ENCODE assay signal across 8 cellular contexts in genomic region chr9:92716557-92716956, GRCh38. TPM values are rescaled to one million over a fixed set of nuclear protein-coding genes. Genes with fewer than 3 reads are reported as not detected.
DNase-seq lines count a peak whose midpoint lies in the region; ATAC-seq and TF ChIP-seq lines count a peak whose summit lies in the region.

No MANE protein-coding gene starts in this region.

- intact Hi-C loops in mucosa of descending colon (cut with DNase I, micrococcal nuclease), result loop anchor here (5.0 kb wide), 1 partner anchor 76 kb away; no protein-coding TSS in a partner anchor

- no peaks in the 10 kb centered on the region for H3K9me3 ChIP-seq in mucosa of descending colon

- H3K4me3 ChIP-seq in NB4 (ENCODE audit: low read depth, low read length) (no peak overlapping the region), mucosa of descending colon (no peak overlapping the region)

- H3K36me3 ChIP-seq in mucosa of descending colon (ENCODE audit: low read depth), result peaks cover 11% of the 10 kb centered on the region

- peak; percentile 71 for ATAC-seq in mucosa of descending colon

- peaks cover 9% of the 10 kb centered on the region for H3K4me1 ChIP-seq in mucosa of descending colon (ENCODE audit: low read depth)

- TF ChIP-seq POLR2A in NB4 (IDR thresholded peaks at IDR 0.05; ENCODE audit: extremely low read depth, insufficient read length), result no peak

- DNase-seq in SHP77 (lab: John Stamatoyannopoulos, UW) (peak; percentile 37 to 40), SHP77 treated with DMSO at 0.1 percent for 48 hours (lab: John Stamatoyannopoulos, UW) (no peak), NB4 (ENCODE audit: low read depth) (peak; percentile 55), mucosa of descending colon (peak; percentile 63 to 83 (median 82)), amniotic stem cell (lab: John Stamatoyannopoulos, UW) (no peak)
- DNase-seq in activated CD4-positive, alpha-beta T cell treated with anti-CD3 and anti-CD28 coated beads, Interleukin-2, amount 50 U/mL, for 1 hour, result peak; percentile 87
- peak; percentile 77 for DNase-seq in effector CD4-positive, alpha-beta T cell
- DNase-seq in stimulated activated CD8-positive, alpha-beta memory T cell treated with anti-CD3 and anti-CD28 coated beads, Interleukin-7, amount 100 ng/mL, for 24 hours (ENCODE audit: low read depth), result peak; percentile 87

- TF ChIP-seq CTCF in NB4 (IDR thresholded peaks at IDR 0.05; ENCODE audit: low read depth, low read length), result peak; percentile 83
- TF ChIP-seq CTCF in mucosa of descending colon (IDR thresholded peaks at IDR 0.05), result peak; percentile 73

RNA-seq across cellular contexts. Expression of gene IPPK, which starts 46.6 kb away (rescaled TPM):
- 1 to 10 TPM; 6.8 to 9.0 (median 7.7) TPM for total RNA-seq in mucosa of descending colon

RNA-seq across cellular contexts. Expression of gene BICD2, which starts 48.1 kb away (rescaled TPM):
- total RNA-seq in mucosa of descending colon, result 10 to 100 TPM in 1 of 3 donors, 1 to 10 TPM in 2; 6.8 to 36.1 (median 8.6) TPM

Comparison
In these comparisons a context has a peak if more than half of its experiments do, and no peak if none do; other contexts are left out.
1. DNase-seq: peak in SHP77 (2 of 2), NB4 (single experiment), activated CD4-positive, alpha-beta T cell treated with anti-CD3 and anti-CD28 coated beads, Interleukin-2, amount 50 U/mL, for 1 hour (single experiment), effector CD4-positive, alpha-beta T cell (single experiment), mucosa of descending colon (3 of 3) and stimulated activated CD8-positive, alpha-beta memory T cell treated with anti-CD3 and anti-CD28 coated beads, Interleukin-7, amount 100 ng/mL, for 24 hours (single experiment); none in SHP77 treated with DMSO at 0.1 percent for 48 hours (single experiment) and amniotic stem cell (single experiment).